Comparison of ENCODE assay signal across 17 cellular contexts in genomic region chr1:6914646-6915178, GRCh38.
DNase-seq lines count a peak whose midpoint lies in the region; ATAC-seq and TF ChIP-seq lines count a peak whose summit lies in the region.
"Had no signal": no experiment of that assay in that cellular context is flagged by ENCODE, and none has a peak within 500 bp of the region (broad histone marks: within the 10 kb centered on the region; RNA-seq: fewer than 3 reads in every experiment).

No MANE protein-coding gene starts in this region.

- no peaks in the 10 kb centered on the region for H3K36me3 Mint-ChIP-seq in Calu3 (ENCODE audit: insufficient read depth, unreplicated experiment)
- H3K36me3 Mint-ChIP-seq: CD14-positive monocyte had no signal

- CTCF ChIA-PET in Calu3 (lab: Charles Lee), result no interaction called here

- no peak overlapping the region for H3K27ac Mint-ChIP-seq in Calu3 (ENCODE audit: unreplicated experiment)
- H3K27ac Mint-ChIP-seq: CD14-positive monocyte had no signal

- H3K27ac ChIP-seq in caudate nucleus (ENCODE audit: low read depth, low read length), result peak overlapping the region; percentile 75
- H3K27ac ChIP-seq: SJCRH30 had no signal

- in situ Hi-C loops in G401 (cut with HindIII; ENCODE audit: low sequenced_read_pairs), result no loop called here

- no TSS peak for BruUV-seq in Calu3 (replicated peaks; lab: Mats Ljungman, UMichigan)

- no peak for ATAC-seq in GM19351 (IDR thresholded peaks at IDR 0.05; ENCODE audit: unreplicated experiment)
- ATAC-seq: PC-3 had no signal

- TF ChIP-seq CTCF in Calu3 (IDR thresholded peaks at IDR 0.05; ENCODE audit: unreplicated experiment), result no peak

- H3K27me3 Mint-ChIP-seq in Calu3 (ENCODE audit: unreplicated experiment), result peaks cover 12% of the 10 kb centered on the region

- peaks cover 8% of the 10 kb centered on the region for H3K4me1 Mint-ChIP-seq in Calu3 (ENCODE audit: low read depth, unreplicated experiment)

- DNase-seq in G401 (ENCODE audit: low spot score), result peak; percentile 29
- peak in 26 of 61 donors; percentile 13 to 80 (median 44) for DNase-seq in caudate nucleus (lab: John Stamatoyannopoulos, UW)
- peak; percentile 47 for DNase-seq in mesenteric fat pad (ENCODE audit: low spot score)
- peak; percentile 30 for DNase-seq in superior temporal gyrus (ENCODE audit: extremely low spot score)
- no peak for DNase-seq in Calu3
- DNase-seq in hepatic stellate cell (ENCODE audit: low spot score), result no peak
- DNase-seq: DMS79 treated with DMSO at 0.1 percent for 48 hours, KBM-7, NCI-H1105 treated with DMSO at 0.1 percent for 48 hours, NCI-H1694 treated with DMSO at 0.1 percent for 48 hours, NCI-H226, NCI-H524, NCI-H82, PC-3, SJCRH30 had no signal

- H3K9me3 Mint-ChIP-seq in Calu3 (ENCODE audit: low read depth, unreplicated experiment), result peaks cover 5% of the 10 kb centered on the region

- intact Hi-C loops in Calu3 (cut with micrococcal nuclease; ENCODE audit: unreplicated experiment), result no loop called here

- no peak overlapping the region for H3K4me3 Mint-ChIP-seq in Calu3 (ENCODE audit: low read depth, unreplicated experiment)
- H3K4me3 Mint-ChIP-seq: CD14-positive monocyte had no signal

Comparison
In these comparisons a context has a peak if more than half of its experiments do, and no peak if none do; other contexts are left out.
1. DNase-seq: peak in G401 (single experiment), mesenteric fat pad (single experiment) and superior temporal gyrus (single experiment); none in Calu3 (single experiment) and hepatic stellate cell (single experiment).